10 cellular contexts compared by ENCODE assay signal in the genomic region with DNA sequence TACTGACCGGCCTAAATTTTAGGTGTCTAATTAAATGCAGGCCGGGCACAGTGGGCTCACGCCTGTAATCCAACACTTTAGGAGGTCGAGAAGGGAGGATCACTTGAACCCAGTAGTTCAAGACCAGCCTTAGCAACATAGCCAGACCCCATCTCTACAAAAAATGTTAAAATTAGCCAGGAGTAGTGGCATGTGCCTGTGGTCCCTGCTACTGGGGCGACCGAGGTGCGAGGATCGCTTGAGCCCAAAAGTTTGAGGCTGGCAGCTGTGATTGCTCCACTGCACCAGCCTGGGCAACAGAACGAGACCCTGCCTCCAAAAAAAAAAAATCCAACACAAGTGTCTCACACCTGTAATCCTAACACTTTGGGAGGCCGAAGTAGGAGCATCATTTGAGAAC. TPM values are rescaled to one million over a fixed set of nuclear protein-coding genes. Genes with fewer than 3 reads are reported as not detected.
DNase-seq lines count a peak whose midpoint lies in the region; ATAC-seq and TF ChIP-seq lines count a peak whose summit lies in the region.
"Had no signal": no experiment of that assay in that cellular context is flagged by ENCODE, and none has a peak within 500 bp of the region (broad histone marks: within the 10 kb centered on the region; RNA-seq: fewer than 3 reads in every experiment).

No MANE protein-coding gene starts in this region.

- TF ChIP-seq POLR2A in esophagus squamous epithelium (IDR thresholded peaks at IDR 0.05) = no peak

- POLR2A ChIA-PET in OCI-LY7 (lab: Charles Lee) = interaction anchor here (0.6 kb wide), 2 partner anchors 345 to 1502 kb away, joined by 3 to 5 read pairs; no protein-coding TSS in a partner anchor

- 44 to 47% methylated on average over 10 of the region's 10 CpGs for WGBS in GM23248 (ENCODE audit: low coverage in 1 of 2, low lambda C conversion rate in 2 of 2, missing lambda C conversion rate in 2 of 2), 2 experiments
- WGBS in esophagus squamous epithelium, 2 donors = 72 to 73% methylated on average over 10 of the region's 10 CpGs

- DNase-seq in GM23248 (no peak), OCI-LY7 (ENCODE audit: low spot score) (no peak), esophagus squamous epithelium (lab: John Stamatoyannopoulos, UW) (no peak), progenitor cell of endocrine pancreas (ENCODE audit: low spot score, unreplicated experiment) (no peak), inferior parietal cortex (ENCODE audit: extremely low spot score) (no peak)

- H3K27me3 ChIP-seq in GM23248 (replicated peaks; ENCODE audit: insufficient read depth) = no peaks in the 10 kb centered on the region
- H3K27me3 ChIP-seq in esophagus squamous epithelium = peaks cover 0 to 2% (median 0%) of the 10 kb centered on the region in 4 donors

- peak overlapping the region; percentile 69 for H3K4me2 ChIP-seq in GM23248 (ENCODE audit: unreplicated experiment)
- peak overlapping the region; percentile 93 for H3K4me2 ChIP-seq in OCI-LY7 (ENCODE audit: low read length)

- no peaks in the 10 kb centered on the region for H3K9me3 ChIP-seq in GM23248 (ENCODE audit: low read depth)
- H3K9me3 ChIP-seq in OCI-LY7 (ENCODE audit: low read length) = no peaks in the 10 kb centered on the region
- H3K9me3 ChIP-seq in esophagus squamous epithelium = no peaks in the 10 kb centered on the region

- CTCF ChIA-PET in OCI-LY7 (lab: Charles Lee; ENCODE audit: unreplicated experiment) = interaction anchor here (0.6 to 1.1 kb wide), 2 partner anchors 9 to 21 kb away, joined by 3 read pairs; no protein-coding TSS in a partner anchor

- intact Hi-C loops in OCI-LY7 (cut with micrococcal nuclease; ENCODE audit: unreplicated experiment) = loop anchor here (1.0 kb wide), 1 partner anchor 80 kb away; a partner anchor contains a TSS
- intact Hi-C loops in esophagus squamous epithelium (cut with DNase I) = no loop called here

- H3K4me3 ChIP-seq in GM23248 = peak overlapping the region; percentile 92; the same call in 1 of the 2 replicates
- no peak overlapping the region for H3K4me3 ChIP-seq in OCI-LY7 (ENCODE audit: low read depth, low read length, poor library complexity, severe bottlenecking)
- peak overlapping the region in 3 of 4 donors; percentile 90 to 100 (median 98) for H3K4me3 ChIP-seq in esophagus squamous epithelium

- in situ Hi-C loops in GM23248 (cut with MboI) = no loop called here

- peak overlapping the region; percentile 86 for H3K4me3 Mint-ChIP-seq in progenitor cell of endocrine pancreas (ENCODE audit: low read depth)

- H3K36me3 ChIP-seq in GM23248 (ENCODE audit: low read depth) = no peaks in the 10 kb centered on the region
- no peaks in the 10 kb centered on the region for H3K36me3 ChIP-seq in OCI-LY7 (ENCODE audit: insufficient read depth, low read length)
- H3K36me3 ChIP-seq in esophagus squamous epithelium = no peaks in the 10 kb centered on the region

- H3K9me2 ChIP-seq in GM23248 (ENCODE audit: insufficient read depth) (no peaks in the 10 kb centered on the region), OCI-LY7 (ENCODE audit: insufficient read depth, low read length) (no peaks in the 10 kb centered on the region)

- no peak for ATAC-seq in GM21423 (IDR thresholded peaks at IDR 0.05; ENCODE audit: unreplicated experiment)
- ATAC-seq in HG03521 (IDR thresholded peaks at IDR 0.05; ENCODE audit: unreplicated experiment) = no peak
- ATAC-seq in GM19023 (IDR thresholded peaks at IDR 0.05; ENCODE audit: unreplicated experiment) = no peak

- H3F3A ChIP-seq in GM23248 (ENCODE audit: insufficient read depth) = peaks cover 18% of the 10 kb centered on the region

- H3K4me1 Mint-ChIP-seq in progenitor cell of endocrine pancreas (ENCODE audit: low read depth) = peaks cover 11% of the 10 kb centered on the region

- TF ChIP-seq CTCF in OCI-LY7 (conservative IDR thresholded peaks at IDR 0.05; ENCODE audit: low read length) (no peak), esophagus squamous epithelium (IDR thresholded peaks at IDR 0.05) (no peak), progenitor cell of endocrine pancreas (IDR thresholded peaks at IDR 0.05; ENCODE audit: unreplicated experiment) (no peak)

- BruUV-seq in OCI-LY7 (replicated peaks; lab: Mats Ljungman, UMichigan) = no TSS peak

- no peak overlapping the region for H3K27ac Mint-ChIP-seq in progenitor cell of endocrine pancreas

- H4K20me1 ChIP-seq in GM23248 (ENCODE audit: insufficient read depth) (peaks cover 19% of the 10 kb centered on the region; the same call in 1 of the 2 replicates), OCI-LY7 (ENCODE audit: insufficient read depth, low read length) (no peaks in the 10 kb centered on the region)

- H2AFZ ChIP-seq in GM23248 = no peak overlapping the region
- H2AFZ ChIP-seq in OCI-LY7 (ENCODE audit: low read length) = no peak overlapping the region; the same call in 1 of the 2 replicates

- H3K27ac ChIP-seq in GM23248 = no peak overlapping the region
- no peak overlapping the region for H3K27ac ChIP-seq in OCI-LY7 (ENCODE audit: low read depth, low read length, poor library complexity, severe bottlenecking)
- H3K27ac ChIP-seq in esophagus squamous epithelium = no peak overlapping the region

- H3K4me1 ChIP-seq in GM23248 (ENCODE audit: insufficient read depth) (peaks cover 28% of the 10 kb centered on the region), OCI-LY7 (ENCODE audit: insufficient read depth, low read length, poor library complexity, severe bottlenecking) (peaks cover 3% of the 10 kb centered on the region), esophagus squamous epithelium (peaks cover 0 to 26% (median 3%) of the 10 kb centered on the region in 3 donors)

- H3K9me3 Mint-ChIP-seq in progenitor cell of endocrine pancreas (ENCODE audit: low read depth) = no peaks in the 10 kb centered on the region
- H3K9me3 Mint-ChIP-seq: dendritic cell treated with granulocyte-macrophage colony-stimulating factor and Interleukin-4, amounts not matched to agents 40 ng/mL and 50 ng/mL, for 4 days had no signal

- peaks cover 2% of the 10 kb centered on the region for H3K36me3 Mint-ChIP-seq in progenitor cell of endocrine pancreas (ENCODE audit: insufficient read depth)

- H3K79me2 ChIP-seq in GM23248 (ENCODE audit: insufficient read depth) = peaks cover 41% of the 10 kb centered on the region
- no peaks in the 10 kb centered on the region for H3K79me2 ChIP-seq in OCI-LY7 (ENCODE audit: insufficient read depth, low read depth, low read length)

- H3K27me3 Mint-ChIP-seq in progenitor cell of endocrine pancreas = no peaks in the 10 kb centered on the region

- H3K9ac ChIP-seq in GM23248 = no peak overlapping the region

RNA-seq across cellular contexts. Expression of a gene that starts 0.5 kb away (rescaled TPM):
- 61.7 and 64.5 TPM in 2 replicates for total RNA-seq in GM23248 (2014; rRNA removed; shearing (Covaris generic))
- 39.8 and 44.8 TPM in 2 replicates for polyA plus RNA-seq in GM23248 (2016; fragmentation: Nextera tagmentation; extraction: Ambion mirVana)
- 6.6 and 8.0 TPM in 2 replicates for total RNA-seq in OCI-LY7 (2014; rRNA removed; shearing (Covaris generic))
- total RNA-seq in OCI-LY7 (2022) (9.8 and 10.0 TPM in 2 replicates), esophagus squamous epithelium (10 to 100 TPM; 17.8 to 44.4 (median 20.9) TPM), progenitor cell of endocrine pancreas (62.3 and 66.5 TPM in 2 replicates)

RNA-seq across cellular contexts. Expression of a gene that starts 5.0 kb away (rescaled TPM):
- total RNA-seq in GM23248 (2014; rRNA removed; shearing (Covaris generic)) = not detected in 2 replicates
- not detected in 2 replicates for polyA plus RNA-seq in GM23248 (2016; fragmentation: Nextera tagmentation; extraction: Ambion mirVana)
- not detected in 2 replicates for total RNA-seq in OCI-LY7 (2014; rRNA removed; shearing (Covaris generic))
- total RNA-seq in OCI-LY7 (2022) (not detected in 2 replicates), esophagus squamous epithelium (under 1 TPM in 2 of 4 donors, not detected in 2; 0.57 to 0.68 TPM), progenitor cell of endocrine pancreas (12.2 and 14.0 TPM in 2 replicates)
- total RNA-seq: M059J had no signal
